15 cellular contexts compared by ENCODE assay signal in the genomic region with DNA sequence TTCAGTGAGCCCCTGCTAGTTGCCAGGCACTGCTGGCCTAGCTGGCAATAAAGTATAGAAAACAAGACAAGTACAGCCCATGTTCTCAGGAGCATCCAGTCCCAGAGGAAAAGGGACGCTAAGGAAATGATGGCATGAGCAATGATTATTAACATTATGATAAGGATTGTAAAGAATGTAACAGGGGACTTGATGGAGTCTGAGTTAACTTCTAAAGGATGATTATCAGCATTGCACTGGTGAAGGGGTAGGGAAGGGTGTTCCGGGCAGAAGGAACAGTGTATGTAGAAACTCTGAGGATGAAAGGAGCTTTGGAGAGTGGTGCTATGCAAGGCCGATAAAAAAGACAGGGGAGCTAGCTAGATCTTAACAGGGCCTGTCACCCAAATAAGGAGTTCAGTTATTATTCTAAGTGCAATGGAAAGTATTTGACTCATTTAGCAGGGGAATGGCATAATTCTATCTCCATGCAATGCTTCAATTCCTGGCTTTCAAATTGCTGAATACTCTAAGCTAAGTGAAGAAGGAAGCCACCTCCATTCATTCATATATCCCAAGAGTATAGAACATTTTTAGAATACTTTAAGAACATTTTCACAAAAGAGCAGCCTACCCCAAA.
A peak's percentile ranks its signal among the peaks of the same experiment; 100 is the strongest.
DNase-seq lines count a peak whose midpoint lies in the region; ATAC-seq and TF ChIP-seq lines count a peak whose summit lies in the region.
"Had no signal": no experiment of that assay in that cellular context is flagged by ENCODE, and none has a peak within 500 bp of the region (broad histone marks: within the 10 kb centered on the region; RNA-seq: fewer than 3 reads in every experiment).

No MANE protein-coding gene starts in this region.

- TF ChIP-seq EP300 in suprapubic skin (IDR thresholded peaks at IDR 0.05): no peak

- peaks cover under 1 to 6% of the 10 kb centered on the region in 2 donors for H3K4me1 Mint-ChIP-seq in natural killer cell

- H3K4me3 ChIP-seq in GM23248: peak overlapping the region; percentile 43
- H3K4me3 ChIP-seq in astrocyte of the spinal cord (ENCODE audit: low read depth, low read length): no peak overlapping the region
- H3K4me3 ChIP-seq in left lung: no peak overlapping the region
- no peak overlapping the region for H3K4me3 ChIP-seq in suprapubic skin
- H3K4me3 ChIP-seq: MG63 had no signal

- no peak for TF ChIP-seq POLR2A in suprapubic skin (IDR thresholded peaks at IDR 0.05)

- no peaks in the 10 kb centered on the region for H3K9me3 ChIP-seq in GM23248 (ENCODE audit: low read depth)
- no peaks in the 10 kb centered on the region for H3K9me3 ChIP-seq in left lung
- H3K9me3 ChIP-seq in suprapubic skin: no peaks in the 10 kb centered on the region
- H3K9me3 ChIP-seq: MG63 had no signal

- H3K4me2 ChIP-seq in GM23248 (ENCODE audit: unreplicated experiment): peak overlapping the region; percentile 88

- no peaks in the 10 kb centered on the region for H4K20me1 ChIP-seq in GM23248 (ENCODE audit: insufficient read depth)

- no peaks in the 10 kb centered on the region for H3K9me3 Mint-ChIP-seq in natural killer cell
- H3K9me3 Mint-ChIP-seq: activated naive CD4-positive, alpha-beta T cell treated with anti-CD3 and anti-CD28 coated beads, Interleukin-2, amount 10 ng/mL, durations not matched to agents 7 days and 5 days; central memory CD8-positive, alpha-beta T cell had no signal

- peak overlapping the region; percentile 51 for H2AFZ ChIP-seq in GM23248

- H3K36me3 Mint-ChIP-seq in natural killer cell: no peaks in the 10 kb centered on the region

- peak overlapping the region; percentile 50 for H3K9ac ChIP-seq in GM23248

- H3K27ac Mint-ChIP-seq in natural killer cell: no peak overlapping the region
- H3K27ac Mint-ChIP-seq: activated naive CD4-positive, alpha-beta T cell treated with anti-CD3 and anti-CD28 coated beads, Interleukin-2, amount 10 ng/mL, durations not matched to agents 7 days and 5 days had no signal

- peak overlapping the region; percentile 85 for H3K27ac ChIP-seq in GM23248
- H3K27ac ChIP-seq in left lung: peak overlapping the region in 1 of 2 donors; percentile 48
- peak overlapping the region; percentile 43 for H3K27ac ChIP-seq in suprapubic skin

- TF ChIP-seq CTCF in astrocyte of the spinal cord (IDR thresholded peaks at IDR 0.05; ENCODE audit: low read depth, low read length): no peak
- TF ChIP-seq CTCF in left lung (IDR thresholded peaks at IDR 0.05): no peak
- no peak for TF ChIP-seq CTCF in suprapubic skin (IDR thresholded peaks at IDR 0.05)
- no peak for TF ChIP-seq CTCF in natural killer cell (IDR thresholded peaks at IDR 0.05)

- 49 to 55% methylated on average over 3 of the region's 3 CpGs for WGBS in GM23248 (ENCODE audit: low coverage in 1 of 2, low lambda C conversion rate in 2 of 2, missing lambda C conversion rate in 2 of 2), 2 experiments
- 80% methylated on average over 3 of the region's 3 CpGs for WGBS in suprapubic skin

- H3K4me3 Mint-ChIP-seq in natural killer cell: no peak overlapping the region
- H3K4me3 Mint-ChIP-seq: activated naive CD4-positive, alpha-beta T cell treated with anti-CD3 and anti-CD28 coated beads, Interleukin-2, amount 10 ng/mL, durations not matched to agents 7 days and 5 days; central memory CD8-positive, alpha-beta T cell had no signal

- H3F3A ChIP-seq in GM23248 (ENCODE audit: insufficient read depth): peaks cover 35% of the 10 kb centered on the region

- H3K4me1 ChIP-seq in GM23248 (ENCODE audit: insufficient read depth) (peaks cover 37% of the 10 kb centered on the region), left lung (peaks cover 0 to 6% of the 10 kb centered on the region in 2 donors), suprapubic skin (peaks cover 24% of the 10 kb centered on the region)

- no peaks in the 10 kb centered on the region for H3K79me2 ChIP-seq in GM23248 (ENCODE audit: insufficient read depth)

- H3K36me3 ChIP-seq in GM23248 (ENCODE audit: low read depth) (no peaks in the 10 kb centered on the region), left lung (no peaks in the 10 kb centered on the region), suprapubic skin (no peaks in the 10 kb centered on the region)
- H3K36me3 ChIP-seq: MG63 had no signal

- peak; percentile 42 for ATAC-seq in left lung
- ATAC-seq in natural killer cell: no peak

- peaks cover 5 to 24% of the 10 kb centered on the region in 2 donors for H3K27me3 Mint-ChIP-seq in natural killer cell (ENCODE audit: low read depth in 2 of 2)

- no peaks in the 10 kb centered on the region for H3K27me3 ChIP-seq in GM23248 (replicated peaks; ENCODE audit: insufficient read depth)
- no peaks in the 10 kb centered on the region for H3K27me3 ChIP-seq in left lung
- no peaks in the 10 kb centered on the region for H3K27me3 ChIP-seq in suprapubic skin
- H3K27me3 ChIP-seq: MG63 had no signal

- intact Hi-C loops in left lung (cut with DNase I) (no loop called here), natural killer cell (cut with micrococcal nuclease) (no loop called here)

- no peaks in the 10 kb centered on the region for H3K9me2 ChIP-seq in GM23248 (ENCODE audit: insufficient read depth)

- DNase-seq in GM23248 (peak; percentile 70), astrocyte of the spinal cord (ENCODE audit: low read depth, low spot score) (peak; percentile 30), left lung (no peak), suprapubic skin (ENCODE audit: low spot score in 2 of 2) (no peak), natural killer cell (no peak), SHP77 treated with DMSO at 0.1 percent for 48 hours (lab: John Stamatoyannopoulos, UW) (no peak), HT-29 (ENCODE audit: low spot score) (no peak)
- no peak for DNase-seq in stimulated activated naive CD4-positive, alpha-beta T cell (lab: John Stamatoyannopoulos, UW)
- DNase-seq: activated CD4-positive, CD25-positive, alpha-beta regulatory T cell treated with anti-CD3 and anti-CD28 coated beads, Interleukin-2, amount 50 U/mL, for 72 hours; activated CD8-positive, alpha-beta memory T cell treated with anti-CD3 and anti-CD28 coated beads, Interleukin-2, amount 50 U/mL, for 4 hours; activated naive CD4-positive, alpha-beta T cell treated with anti-CD3 and anti-CD28 coated beads, Interleukin-2, amount 10 ng/mL, durations not matched to agents 7 days and 5 days; GOT3; islet precursor cell; MG63 had no signal

- in situ Hi-C loops in GM23248 (cut with MboI) (no loop called here), astrocyte of the spinal cord (cut with HindIII; ENCODE audit: low sequenced_read_pairs) (no loop called here)

Comparison
In these comparisons a context has a peak if more than half of its experiments do, and no peak if none do; other contexts are left out.
1. DNase-seq: peak in GM23248 (single experiment) and astrocyte of the spinal cord (single experiment); none in left lung (0 of 2), suprapubic skin (0 of 2), natural killer cell (single experiment), SHP77 treated with DMSO at 0.1 percent for 48 hours (single experiment), stimulated activated naive CD4-positive, alpha-beta T cell (0 of 6) and HT-29 (single experiment).